In the genomic region with DNA sequence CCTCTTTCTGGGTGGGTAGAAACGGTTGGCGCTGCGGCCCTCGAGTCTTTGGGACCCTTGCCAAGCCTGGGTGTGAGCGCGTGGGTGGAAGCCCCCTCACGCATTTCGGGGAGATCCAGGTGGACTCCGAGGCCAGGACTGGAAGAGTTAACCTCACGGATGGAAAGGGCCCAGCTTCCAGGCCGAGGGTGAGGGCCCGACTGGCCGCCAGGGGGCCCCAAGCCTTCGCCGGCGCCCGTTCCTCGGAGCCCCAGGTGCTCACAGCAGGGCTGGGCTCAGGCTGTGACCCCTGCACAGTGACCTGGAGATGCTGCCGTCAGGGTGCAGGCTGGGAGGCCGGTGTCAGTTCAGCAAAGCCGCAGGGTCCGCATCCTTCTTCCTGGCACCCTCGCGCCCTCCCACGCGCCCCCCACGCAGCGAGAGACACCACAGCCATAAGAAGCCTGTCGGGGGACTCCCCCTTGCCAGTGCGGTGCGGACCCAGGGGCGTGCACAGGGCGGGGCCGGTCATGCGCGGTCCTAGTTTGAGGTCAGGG, we compare ENCODE assay signal across 1 cellular context.
TF ChIP-seq lines count a peak whose summit lies in the region.

No MANE protein-coding gene starts in this region.

TF ChIP-seq in HepG2, 621 proteins besides CTCF, POLR2A, EP300 and RAD21 (continues in another document):
- TF ChIP-seq SP1 (IDR thresholded peaks at IDR 0.05), result peak; percentile 91
- peak; percentile 93 for TF ChIP-seq SP1 (CRISPR knock-in tag; IDR thresholded peaks at IDR 0.05)
- TF ChIP-seq, protein P1, sequence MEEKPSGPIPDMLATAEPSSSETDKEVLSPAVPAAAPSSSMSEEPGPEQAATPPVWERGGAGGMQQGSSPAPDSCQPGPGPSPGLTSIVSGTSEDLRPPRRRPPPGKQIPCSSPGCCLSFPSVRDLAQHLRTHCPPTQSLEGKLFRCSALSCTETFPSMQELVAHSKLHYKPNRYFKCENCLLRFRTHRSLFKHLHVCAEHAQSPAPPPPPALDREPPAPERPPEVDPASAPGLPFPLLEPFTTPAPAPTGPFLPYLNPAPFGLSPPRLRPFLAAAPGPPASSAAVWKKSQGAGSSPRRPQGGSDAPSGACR (CRISPR knock-in tag; IDR thresholded peaks at IDR 0.05), result 0 out of 2 replicates have a peak, but pooled peaks have one; percentile 48
- TF ChIP-seq, protein P2, sequence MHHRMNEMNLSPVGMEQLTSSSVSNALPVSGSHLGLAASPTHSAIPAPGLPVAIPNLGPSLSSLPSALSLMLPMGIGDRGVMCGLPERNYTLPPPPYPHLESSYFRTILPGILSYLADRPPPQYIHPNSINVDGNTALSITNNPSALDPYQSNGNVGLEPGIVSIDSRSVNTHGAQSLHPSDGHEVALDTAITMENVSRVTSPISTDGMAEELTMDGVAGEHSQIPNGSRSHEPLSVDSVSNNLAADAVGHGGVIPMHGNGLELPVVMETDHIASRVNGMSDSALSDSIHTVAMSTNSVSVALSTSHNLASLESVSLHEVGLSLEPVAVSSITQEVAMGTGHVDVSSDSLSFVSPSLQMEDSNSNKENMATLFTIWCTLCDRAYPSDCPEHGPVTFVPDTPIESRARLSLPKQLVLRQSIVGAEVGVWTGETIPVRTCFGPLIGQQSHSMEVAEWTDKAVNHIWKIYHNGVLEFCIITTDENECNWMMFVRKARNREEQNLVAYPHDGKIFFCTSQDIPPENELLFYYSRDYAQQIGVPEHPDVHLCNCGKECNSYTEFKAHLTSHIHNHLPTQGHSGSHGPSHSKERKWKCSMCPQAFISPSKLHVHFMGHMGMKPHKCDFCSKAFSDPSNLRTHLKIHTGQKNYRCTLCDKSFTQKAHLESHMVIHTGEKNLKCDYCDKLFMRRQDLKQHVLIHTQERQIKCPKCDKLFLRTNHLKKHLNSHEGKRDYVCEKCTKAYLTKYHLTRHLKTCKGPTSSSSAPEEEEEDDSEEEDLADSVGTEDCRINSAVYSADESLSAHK (CRISPR knock-in tag; IDR thresholded peaks at IDR 0.05; ENCODE audit: borderline replicate concordance), result no peak
- TF ChIP-seq TBL1XR1 (IDR thresholded peaks at IDR 0.05; ENCODE audit: borderline replicate concordance, low read length, partially characterized antibody), result no peak
- TF ChIP-seq BCL6 (CRISPR knock-in tag; IDR thresholded peaks at IDR 0.05), result 0 out of 2 replicates have a peak, but pooled peaks have one; percentile 29
- TF ChIP-seq TP53 (CRISPR knock-in tag; conservative IDR thresholded peaks at IDR 0.05), result 0 out of 2 replicates have a peak, but pooled peaks have one; percentile 48
- peak; percentile 40; the same call in 1 of the 2 replicates for TF ChIP-seq HOXA5 (CRISPR knock-in tag; IDR thresholded peaks at IDR 0.05)
- TF ChIP-seq SP4 (CRISPR knock-in tag; IDR thresholded peaks at IDR 0.05), result peak; percentile 21; the same call in 1 of the 2 replicates
- TF ChIP-seq IRF2 (CRISPR knock-in tag; IDR thresholded peaks at IDR 0.05), result no peak
- TF ChIP-seq YY1 (IDR thresholded peaks at IDR 0.05; ENCODE audit: insufficient read depth, insufficient replicate concordance, low read depth, low read length), result peak; percentile 44
- peak; percentile 17; the same call in 1 of the 2 replicates for TF ChIP-seq MED1 (CRISPR knock-in tag; IDR thresholded peaks at IDR 0.05)
- TF ChIP-seq, protein P3, sequence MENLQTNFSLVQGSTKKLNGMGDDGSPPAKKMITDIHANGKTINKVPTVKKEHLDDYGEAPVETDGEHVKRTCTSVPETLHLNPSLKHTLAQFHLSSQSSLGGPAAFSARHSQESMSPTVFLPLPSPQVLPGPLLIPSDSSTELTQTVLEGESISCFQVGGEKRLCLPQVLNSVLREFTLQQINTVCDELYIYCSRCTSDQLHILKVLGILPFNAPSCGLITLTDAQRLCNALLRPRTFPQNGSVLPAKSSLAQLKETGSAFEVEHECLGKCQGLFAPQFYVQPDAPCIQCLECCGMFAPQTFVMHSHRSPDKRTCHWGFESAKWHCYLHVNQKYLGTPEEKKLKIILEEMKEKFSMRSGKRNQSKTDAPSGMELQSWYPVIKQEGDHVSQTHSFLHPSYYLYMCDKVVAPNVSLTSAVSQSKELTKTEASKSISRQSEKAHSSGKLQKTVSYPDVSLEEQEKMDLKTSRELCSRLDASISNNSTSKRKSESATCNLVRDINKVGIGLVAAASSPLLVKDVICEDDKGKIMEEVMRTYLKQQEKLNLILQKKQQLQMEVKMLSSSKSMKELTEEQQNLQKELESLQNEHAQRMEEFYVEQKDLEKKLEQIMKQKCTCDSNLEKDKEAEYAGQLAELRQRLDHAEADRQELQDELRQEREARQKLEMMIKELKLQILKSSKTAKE (CRISPR knock-in tag; IDR thresholded peaks at IDR 0.05; ENCODE audit: borderline replicate concordance), result no peak
- TF ChIP-seq ZNF687 (CRISPR knock-in tag; IDR thresholded peaks at IDR 0.05), result peak; percentile 61
- TF ChIP-seq ZNF263 (CRISPR knock-in tag; IDR thresholded peaks at IDR 0.05), result 0 out of 2 replicates have a peak, but pooled peaks have one; percentile 36
- TF ChIP-seq ZNF232 (CRISPR knock-in tag; IDR thresholded peaks at IDR 0.05; ENCODE audit: borderline replicate concordance), result 0 out of 2 replicates have a peak, but pooled peaks have one; percentile 17
- TF ChIP-seq, protein P4, sequence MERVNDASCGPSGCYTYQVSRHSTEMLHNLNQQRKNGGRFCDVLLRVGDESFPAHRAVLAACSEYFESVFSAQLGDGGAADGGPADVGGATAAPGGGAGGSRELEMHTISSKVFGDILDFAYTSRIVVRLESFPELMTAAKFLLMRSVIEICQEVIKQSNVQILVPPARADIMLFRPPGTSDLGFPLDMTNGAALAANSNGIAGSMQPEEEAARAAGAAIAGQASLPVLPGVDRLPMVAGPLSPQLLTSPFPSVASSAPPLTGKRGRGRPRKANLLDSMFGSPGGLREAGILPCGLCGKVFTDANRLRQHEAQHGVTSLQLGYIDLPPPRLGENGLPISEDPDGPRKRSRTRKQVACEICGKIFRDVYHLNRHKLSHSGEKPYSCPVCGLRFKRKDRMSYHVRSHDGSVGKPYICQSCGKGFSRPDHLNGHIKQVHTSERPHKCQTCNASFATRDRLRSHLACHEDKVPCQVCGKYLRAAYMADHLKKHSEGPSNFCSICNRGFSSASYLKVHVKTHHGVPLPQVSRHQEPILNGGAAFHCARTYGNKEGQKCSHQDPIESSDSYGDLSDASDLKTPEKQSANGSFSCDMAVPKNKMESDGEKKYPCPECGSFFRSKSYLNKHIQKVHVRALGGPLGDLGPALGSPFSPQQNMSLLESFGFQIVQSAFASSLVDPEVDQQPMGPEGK (CRISPR knock-in tag; IDR thresholded peaks at IDR 0.05), result 0 out of 2 replicates have a peak, but pooled peaks have one; percentile 24
- TF ChIP-seq ZBTB38 (CRISPR knock-in tag; IDR thresholded peaks at IDR 0.05), result no peak
- TF ChIP-seq ZSCAN31 (CRISPR knock-in tag; IDR thresholded peaks at IDR 0.05; ENCODE audit: low read depth), result 0 out of 2 replicates have a peak, but pooled peaks have one; percentile 50
- TF ChIP-seq KLF12 (CRISPR knock-in tag; IDR thresholded peaks at IDR 0.05; ENCODE audit: borderline replicate concordance), result 0 out of 2 replicates have a peak, but pooled peaks have one; percentile 26
- peak; percentile 52; the same call in 1 of the 2 replicates for TF ChIP-seq ZNF788 (CRISPR knock-in tag; IDR thresholded peaks at IDR 0.05; ENCODE audit: borderline replicate concordance)
- 0 out of 2 replicates have a peak, but pooled peaks have one; percentile 35 for TF ChIP-seq ZNF557 (CRISPR knock-in tag; IDR thresholded peaks at IDR 0.05)
- TF ChIP-seq SALL1 (CRISPR knock-in tag; IDR thresholded peaks at IDR 0.05), result peak; percentile 52; the same call in 1 of the 2 replicates
- TF ChIP-seq STAG1 (CRISPR knock-in tag; IDR thresholded peaks at IDR 0.05), result peak; percentile 85
- no peak for TF ChIP-seq ZNF713 (CRISPR knock-in tag; IDR thresholded peaks at IDR 0.05)
- TF ChIP-seq, protein P5, sequence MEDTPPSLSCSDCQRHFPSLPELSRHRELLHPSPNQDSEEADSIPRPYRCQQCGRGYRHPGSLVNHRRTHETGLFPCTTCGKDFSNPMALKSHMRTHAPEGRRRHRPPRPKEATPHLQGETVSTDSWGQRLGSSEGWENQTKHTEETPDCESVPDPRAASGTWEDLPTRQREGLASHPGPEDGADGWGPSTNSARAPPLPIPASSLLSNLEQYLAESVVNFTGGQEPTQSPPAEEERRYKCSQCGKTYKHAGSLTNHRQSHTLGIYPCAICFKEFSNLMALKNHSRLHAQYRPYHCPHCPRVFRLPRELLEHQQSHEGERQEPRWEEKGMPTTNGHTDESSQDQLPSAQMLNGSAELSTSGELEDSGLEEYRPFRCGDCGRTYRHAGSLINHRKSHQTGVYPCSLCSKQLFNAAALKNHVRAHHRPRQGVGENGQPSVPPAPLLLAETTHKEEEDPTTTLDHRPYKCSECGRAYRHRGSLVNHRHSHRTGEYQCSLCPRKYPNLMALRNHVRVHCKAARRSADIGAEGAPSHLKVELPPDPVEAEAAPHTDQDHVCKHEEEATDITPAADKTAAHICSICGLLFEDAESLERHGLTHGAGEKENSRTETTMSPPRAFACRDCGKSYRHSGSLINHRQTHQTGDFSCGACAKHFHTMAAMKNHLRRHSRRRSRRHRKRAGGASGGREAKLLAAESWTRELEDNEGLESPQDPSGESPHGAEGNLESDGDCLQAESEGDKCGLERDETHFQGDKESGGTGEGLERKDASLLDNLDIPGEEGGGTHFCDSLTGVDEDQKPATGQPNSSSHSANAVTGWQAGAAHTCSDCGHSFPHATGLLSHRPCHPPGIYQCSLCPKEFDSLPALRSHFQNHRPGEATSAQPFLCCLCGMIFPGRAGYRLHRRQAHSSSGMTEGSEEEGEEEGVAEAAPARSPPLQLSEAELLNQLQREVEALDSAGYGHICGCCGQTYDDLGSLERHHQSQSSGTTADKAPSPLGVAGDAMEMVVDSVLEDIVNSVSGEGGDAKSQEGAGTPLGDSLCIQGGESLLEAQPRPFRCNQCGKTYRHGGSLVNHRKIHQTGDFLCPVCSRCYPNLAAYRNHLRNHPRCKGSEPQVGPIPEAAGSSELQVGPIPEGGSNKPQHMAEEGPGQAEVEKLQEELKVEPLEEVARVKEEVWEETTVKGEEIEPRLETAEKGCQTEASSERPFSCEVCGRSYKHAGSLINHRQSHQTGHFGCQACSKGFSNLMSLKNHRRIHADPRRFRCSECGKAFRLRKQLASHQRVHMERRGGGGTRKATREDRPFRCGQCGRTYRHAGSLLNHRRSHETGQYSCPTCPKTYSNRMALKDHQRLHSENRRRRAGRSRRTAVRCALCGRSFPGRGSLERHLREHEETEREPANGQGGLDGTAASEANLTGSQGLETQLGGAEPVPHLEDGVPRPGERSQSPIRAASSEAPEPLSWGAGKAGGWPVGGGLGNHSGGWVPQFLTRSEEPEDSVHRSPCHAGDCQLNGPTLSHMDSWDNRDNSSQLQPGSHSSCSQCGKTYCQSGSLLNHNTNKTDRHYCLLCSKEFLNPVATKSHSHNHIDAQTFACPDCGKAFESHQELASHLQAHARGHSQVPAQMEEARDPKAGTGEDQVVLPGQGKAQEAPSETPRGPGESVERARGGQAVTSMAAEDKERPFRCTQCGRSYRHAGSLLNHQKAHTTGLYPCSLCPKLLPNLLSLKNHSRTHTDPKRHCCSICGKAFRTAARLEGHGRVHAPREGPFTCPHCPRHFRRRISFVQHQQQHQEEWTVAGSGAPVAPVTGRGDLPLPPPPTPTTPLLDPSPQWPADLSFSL (CRISPR knock-in tag; IDR thresholded peaks at IDR 0.05), result 0 out of 2 replicates have a peak, but pooled peaks have one; percentile 39
- no peak for TF ChIP-seq ZNF329 (CRISPR knock-in tag; IDR thresholded peaks at IDR 0.05; ENCODE audit: low read depth)
- no peak for TF ChIP-seq HBP1 (CRISPR knock-in tag; IDR thresholded peaks at IDR 0.05; ENCODE audit: low read depth)
- TF ChIP-seq ERF (CRISPR knock-in tag; IDR thresholded peaks at IDR 0.05), result peak; percentile 42; the same call in 1 of the 2 replicates
- TF ChIP-seq ARNT (IDR thresholded peaks at IDR 0.05), result no peak
- 0 out of 2 replicates have a peak, but pooled peaks have one; percentile 26 for TF ChIP-seq NR2F6 (IDR thresholded peaks at IDR 0.05)
- peak; percentile 59; the same call in 1 of the 2 replicates for TF ChIP-seq NR2F6 (CRISPR knock-in tag; IDR thresholded peaks at IDR 0.05)
